Comparison of ENCODE assay signal across 27 cellular contexts in genomic region chr5:172064358-172064757, GRCh38. TPM values are rescaled to one million over a fixed set of nuclear protein-coding genes. Genes with fewer than 3 reads are reported as not detected.
DNase-seq lines count a peak whose midpoint lies in the region; ATAC-seq and TF ChIP-seq lines count a peak whose summit lies in the region.
"Had no signal": no experiment of that assay in that cellular context is flagged by ENCODE, and none has a peak within 500 bp of the region (broad histone marks: within the 10 kb centered on the region; RNA-seq: fewer than 3 reads in every experiment).

No MANE protein-coding gene starts in this region.

- H3K27ac Mint-ChIP-seq in activated T-helper 1 cell treated with anti-CD3 and anti-CD28 coated beads, Interleukin-12 subunit alpha, Interleukin-12 subunit beta, Interleukin-2, Interleukin-4 antibody, amounts not matched to agents 30 ng/mL and 10 ng/mL and 1 ng/mL, durations not matched to agents 14 hours and 24 hours and 36 hours, result peak overlapping the region; percentile 11
- peak overlapping the region; percentile 50 for H3K27ac Mint-ChIP-seq in mesothelial cell of epicardium
- peak overlapping the region; percentile 51 for H3K27ac Mint-ChIP-seq in stimulated activated memory B cell treated with anti-CD40 and anti-IgM and Interleukin-4, amounts not matched to agents 10 μg/mL and 1 μg/mL and 100 μg/mL, for 72 hours
- H3K27ac Mint-ChIP-seq: dendritic cell treated with granulocyte-macrophage colony-stimulating factor and Interleukin-4, amounts not matched to agents 40 ng/mL and 50 ng/mL, for 4 days; GM23338 had no signal

- H3K36me3 ChIP-seq in cardiac muscle cell, result peaks cover 2% of the 10 kb centered on the region
- H3K36me3 ChIP-seq: pancreas, WERI-Rb-1 had no signal

- H3K4me3 ChIP-seq in cardiac muscle cell, result no peak overlapping the region
- H3K4me3 ChIP-seq: adrenal gland, GM23338, heart left ventricle, pancreas had no signal

- no peaks in the 10 kb centered on the region for H3K9me3 ChIP-seq in cardiac muscle cell (ENCODE audit: low read depth)
- H3K9me3 ChIP-seq: adrenal gland, heart left ventricle, pancreas had no signal

- H3K4me3 Mint-ChIP-seq in activated T-helper 1 cell treated with anti-CD3 and anti-CD28 coated beads, Interleukin-12 subunit alpha, Interleukin-12 subunit beta, Interleukin-2, Interleukin-4 antibody, amounts not matched to agents 30 ng/mL and 10 ng/mL and 1 ng/mL, durations not matched to agents 14 hours and 24 hours and 36 hours, result no peak overlapping the region
- H3K4me3 Mint-ChIP-seq in mesothelial cell of epicardium, result no peak overlapping the region
- H3K4me3 Mint-ChIP-seq in stimulated activated memory B cell treated with anti-CD40 and anti-IgM and Interleukin-4, amounts not matched to agents 10 μg/mL and 1 μg/mL and 100 μg/mL, for 72 hours, result no peak overlapping the region
- H3K4me3 Mint-ChIP-seq: dendritic cell treated with granulocyte-macrophage colony-stimulating factor and Interleukin-4, amounts not matched to agents 40 ng/mL and 50 ng/mL, for 4 days; GM23338; stimulated activated naive B cell treated with anti-CD40 and anti-IgM and Interleukin-4, amounts not matched to agents 10 μg/mL and 1 μg/mL and 100 μg/mL, for 72 hours had no signal

- TF ChIP-seq CTCF in cardiac muscle cell (IDR thresholded peaks at IDR 0.05; ENCODE audit: low read depth, low read length), result no peak
- TF ChIP-seq CTCF in mesothelial cell of epicardium (IDR thresholded peaks at IDR 0.05; ENCODE audit: unreplicated experiment), result no peak

- no peaks in the 10 kb centered on the region for H3K9me3 Mint-ChIP-seq in activated T-helper 1 cell treated with anti-CD3 and anti-CD28 coated beads, Interleukin-12 subunit alpha, Interleukin-12 subunit beta, Interleukin-2, Interleukin-4 antibody, amounts not matched to agents 30 ng/mL and 10 ng/mL and 1 ng/mL, durations not matched to agents 14 hours and 24 hours and 36 hours
- H3K9me3 Mint-ChIP-seq in mesothelial cell of epicardium, result no peaks in the 10 kb centered on the region
- no peaks in the 10 kb centered on the region for H3K9me3 Mint-ChIP-seq in stimulated activated memory B cell treated with anti-CD40 and anti-IgM and Interleukin-4, amounts not matched to agents 10 μg/mL and 1 μg/mL and 100 μg/mL, for 72 hours
- H3K9me3 Mint-ChIP-seq: dendritic cell treated with granulocyte-macrophage colony-stimulating factor and Interleukin-4, amounts not matched to agents 40 ng/mL and 50 ng/mL, for 4 days; stimulated activated naive B cell treated with anti-CD40 and anti-IgM and Interleukin-4, amounts not matched to agents 10 μg/mL and 1 μg/mL and 100 μg/mL, for 72 hours had no signal

- H3K4me1 Mint-ChIP-seq in activated T-helper 1 cell treated with anti-CD3 and anti-CD28 coated beads, Interleukin-12 subunit alpha, Interleukin-12 subunit beta, Interleukin-2, Interleukin-4 antibody, amounts not matched to agents 30 ng/mL and 10 ng/mL and 1 ng/mL, durations not matched to agents 14 hours and 24 hours and 36 hours (ENCODE audit: low read depth), result peaks cover 43% of the 10 kb centered on the region
- H3K4me1 Mint-ChIP-seq in mesothelial cell of epicardium, result peaks cover 11% of the 10 kb centered on the region
- H3K4me1 Mint-ChIP-seq in stimulated activated memory B cell treated with anti-CD40 and anti-IgM and Interleukin-4, amounts not matched to agents 10 μg/mL and 1 μg/mL and 100 μg/mL, for 72 hours, result peaks cover 35% of the 10 kb centered on the region

- no peaks in the 10 kb centered on the region for H3K27me3 Mint-ChIP-seq in activated T-helper 1 cell treated with anti-CD3 and anti-CD28 coated beads, Interleukin-12 subunit alpha, Interleukin-12 subunit beta, Interleukin-2, Interleukin-4 antibody, amounts not matched to agents 30 ng/mL and 10 ng/mL and 1 ng/mL, durations not matched to agents 14 hours and 24 hours and 36 hours (ENCODE audit: insufficient read depth)
- no peaks in the 10 kb centered on the region for H3K27me3 Mint-ChIP-seq in mesothelial cell of epicardium (ENCODE audit: low read depth)
- no peaks in the 10 kb centered on the region for H3K27me3 Mint-ChIP-seq in stimulated activated memory B cell treated with anti-CD40 and anti-IgM and Interleukin-4, amounts not matched to agents 10 μg/mL and 1 μg/mL and 100 μg/mL, for 72 hours
- H3K27me3 Mint-ChIP-seq: dendritic cell treated with granulocyte-macrophage colony-stimulating factor and Interleukin-4, amounts not matched to agents 40 ng/mL and 50 ng/mL, for 4 days; stimulated activated naive B cell treated with anti-CD40 and anti-IgM and Interleukin-4, amounts not matched to agents 10 μg/mL and 1 μg/mL and 100 μg/mL, for 72 hours had no signal

- H3K27me3 ChIP-seq in cardiac muscle cell, result no peaks in the 10 kb centered on the region
- H3K27me3 ChIP-seq: adrenal gland, heart left ventricle, pancreas had no signal

- intact Hi-C loops in Right ventricle myocardium inferior (cut with DNase I), result loop anchor here (10.0 kb wide), 1 partner anchor 650 kb away; the partner anchor contains the start of gene FGF18
- intact Hi-C loops in activated T-helper 1 cell treated with anti-CD3 and anti-CD28 coated beads, Interleukin-12 subunit alpha, Interleukin-12 subunit beta, Interleukin-2, Interleukin-4 antibody, amounts not matched to agents 30 ng/mL and 10 ng/mL and 1 ng/mL, durations not matched to agents 14 hours and 24 hours and 36 hours (cut with micrococcal nuclease), result loop anchor here (10.0 kb wide), 1 partner anchor 650 kb away; the partner anchor contains the start of gene FGF18

- H3K27ac ChIP-seq in cardiac muscle cell, result peak overlapping the region; percentile 60
- H3K27ac ChIP-seq: adrenal gland, heart left ventricle, pancreas, WERI-Rb-1 had no signal

- ATAC-seq in Right ventricle myocardium inferior (no peak), GM18868 (IDR thresholded peaks at IDR 0.05; ENCODE audit: unreplicated experiment) (no peak)
- no peak for ATAC-seq in stimulated activated memory B cell treated with anti-CD40 and anti-IgM and Interleukin-4, amounts not matched to agents 10 μg/mL and 1 μg/mL and 100 μg/mL, for 72 hours
- ATAC-seq: heart left ventricle; Panc1; pancreas; stimulated activated naive B cell treated with anti-CD40 and anti-IgM and Interleukin-4, amounts not matched to agents 10 μg/mL and 1 μg/mL and 100 μg/mL, for 72 hours had no signal

- peaks cover 57% of the 10 kb centered on the region for H3K36me3 Mint-ChIP-seq in activated T-helper 1 cell treated with anti-CD3 and anti-CD28 coated beads, Interleukin-12 subunit alpha, Interleukin-12 subunit beta, Interleukin-2, Interleukin-4 antibody, amounts not matched to agents 30 ng/mL and 10 ng/mL and 1 ng/mL, durations not matched to agents 14 hours and 24 hours and 36 hours (ENCODE audit: low read depth)
- peaks cover 30% of the 10 kb centered on the region for H3K36me3 Mint-ChIP-seq in mesothelial cell of epicardium
- peaks cover 92% of the 10 kb centered on the region for H3K36me3 Mint-ChIP-seq in stimulated activated memory B cell treated with anti-CD40 and anti-IgM and Interleukin-4, amounts not matched to agents 10 μg/mL and 1 μg/mL and 100 μg/mL, for 72 hours

- DNase-seq in cardiac muscle cell (ENCODE audit: low read depth in 1 of 2, low spot score in 1 of 2), result no peak
- no peak for DNase-seq in Right ventricle myocardium inferior (ENCODE audit: missing footprints)
- no peak for DNase-seq in activated T-helper 1 cell treated with anti-CD3 and anti-CD28 coated beads, Interleukin-12 subunit alpha, Interleukin-12 subunit beta, Interleukin-2, Interleukin-4 antibody, amounts not matched to agents 30 ng/mL and 10 ng/mL and 1 ng/mL, durations not matched to agents 14 hours and 24 hours and 36 hours (ENCODE audit: low spot score)
- DNase-seq in mesothelial cell of epicardium (ENCODE audit: low spot score in 2 of 2, unreplicated experiment in 2 of 2), result no peak
- DNase-seq in activated CD8-positive, alpha-beta memory T cell treated with anti-CD3 and anti-CD28 coated beads, Interleukin-2, amount 50 U/mL, for 48 hours, result no peak
- no peak for DNase-seq in A172 (ENCODE audit: low spot score)
- DNase-seq: activated CD4-positive, alpha-beta T cell treated with anti-CD3 and anti-CD28 coated beads for 48 hours; C1 segment of cervical spinal cord; DMS79 treated with DMSO at 0.1 percent for 48 hours; foreskin melanocyte; GDM1; heart left ventricle; Kasumi-1; MV-4-11; NCI-H146; NCI-H774; pancreas; SIG-M5; stimulated activated naive B cell treated with anti-CD40 and anti-IgM and Interleukin-4, amounts not matched to agents 10 μg/mL and 1 μg/mL and 100 μg/mL, for 72 hours; T1000; WERI-Rb-1 had no signal

- H3K4me1 ChIP-seq in cardiac muscle cell (ENCODE audit: low read depth), result peaks cover 7% of the 10 kb centered on the region
- H3K4me1 ChIP-seq: adrenal gland, pancreas had no signal

RNA-seq across cellular contexts. Expression of gene FBXW11, which starts 57.9 kb away (rescaled TPM):
- total RNA-seq in cardiac muscle cell, result 78.9 and 98.0 TPM in 2 replicates
- 59.0 and 82.3 TPM in 2 replicates for polyA plus RNA-seq in cardiac muscle cell
- 63.0 TPM for total RNA-seq in Right ventricle myocardium inferior
- total RNA-seq in activated T-helper 1 cell treated with anti-CD3 and anti-CD28 coated beads, Interleukin-12 subunit alpha, Interleukin-12 subunit beta, Interleukin-2, Interleukin-4 antibody, amounts not matched to agents 30 ng/mL and 10 ng/mL and 1 ng/mL, durations not matched to agents 14 hours and 24 hours and 36 hours, result 55.6 and 57.9 TPM in 2 replicates
- total RNA-seq in mesothelial cell of epicardium, result 62.1 to 64.4 TPM (median 64.1 TPM) in 3 replicates
- 90.2 and 106 TPM in 2 replicates for total RNA-seq in A172 (2014; rRNA removed; shearing (Covaris generic))
